Comparison of ENCODE assay signal across 9 cellular contexts in the genomic region with DNA sequence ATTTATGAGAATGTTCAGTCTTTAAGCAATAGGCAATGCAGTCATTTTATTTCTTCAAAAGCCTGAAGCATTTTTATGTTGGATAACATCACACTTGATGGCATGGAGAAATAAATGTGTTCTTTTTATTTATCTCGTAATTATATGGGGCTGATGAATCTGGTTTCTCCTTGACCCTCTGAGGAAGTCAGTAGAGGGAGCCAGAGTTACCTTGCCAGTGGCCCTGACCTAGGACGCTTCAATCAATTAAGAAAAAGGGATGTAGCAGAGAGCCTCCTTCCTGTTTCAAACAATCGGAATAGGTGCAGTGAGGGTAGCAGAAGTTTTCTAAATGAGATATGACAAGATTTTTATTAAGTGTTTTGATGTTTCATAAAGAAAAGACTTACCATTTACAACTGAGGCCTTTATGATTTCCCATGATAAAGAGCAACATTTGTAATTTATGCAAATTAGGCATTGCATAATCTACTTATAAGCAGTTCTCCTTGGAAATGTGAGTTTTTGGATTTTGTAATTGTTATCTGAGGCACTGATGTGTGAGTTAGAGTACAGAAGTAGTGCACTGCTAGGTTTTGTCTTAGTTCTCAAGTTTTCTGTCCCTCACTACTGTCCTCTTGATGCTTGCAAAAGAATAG.
DNase-seq lines count a peak whose midpoint lies in the region; ATAC-seq, FAIRE-seq and TF ChIP-seq lines count a peak whose summit lies in the region.
"Had no signal": no experiment of that assay in that cellular context is flagged by ENCODE, and none has a peak within 500 bp of the region (broad histone marks: within the 10 kb centered on the region; RNA-seq: fewer than 3 reads in every experiment).

No MANE protein-coding gene starts in this region.

- no TSS peak for BruUV-seq in A673 (replicated peaks; lab: Mats Ljungman, UMichigan)

- WGBS in H1 (ENCODE audit: extremely low coverage in 1 of 2, insufficient coverage in 1 of 2, insufficient read length in 1 of 2, insufficient replicate concordance in 2 of 2, low coverage in 1 of 2, low lambda C conversion rate in 2 of 2, missing lambda C conversion rate in 1 of 2), 2 experiments, result 67% methylated on average over 3 of the region's 3 CpGs; no CpG with 5 or more reads in 1 of the 2 experiments
- WGBS in suprapubic skin, result 63% methylated on average over 3 of the region's 3 CpGs

- no peak overlapping the region for H4K5ac ChIP-seq in H1 (ENCODE audit: insufficient read length, low read depth, low read length)

- H2AK5ac ChIP-seq in H1 (ENCODE audit: low read depth, low read length), result no peak overlapping the region

- H3K36me3 Mint-ChIP-seq in osteocyte (ENCODE audit: unreplicated experiment), result no peaks in the 10 kb centered on the region
- H3K36me3 Mint-ChIP-seq in activated T-cell treated with anti-CD3 and anti-CD28 coated beads, Interleukin-2, amount 50 U/mL, for 4 hours (ENCODE audit: insufficient read depth), result no peaks in the 10 kb centered on the region
- H3K36me3 Mint-ChIP-seq: activated naive CD8-positive, alpha-beta T cell had no signal

- no peak overlapping the region for H3K14ac ChIP-seq in H1 (ENCODE audit: insufficient read length)

- H3K79me2 ChIP-seq in H1 (ENCODE audit: control insufficient read depth in 1 of 2, insufficient read depth in 2 of 2, low read length in 2 of 2), result no peaks in the 10 kb centered on the region

- no peaks in the 10 kb centered on the region for H3K36me3 ChIP-seq in A673 (ENCODE audit: insufficient read depth, low read length, poor library complexity, severe bottlenecking)
- no peaks in the 10 kb centered on the region for H3K36me3 ChIP-seq in H1 (ENCODE audit: control insufficient read depth in 2 of 4, insufficient read depth in 4 of 4, low read length in 3 of 4)
- H3K36me3 ChIP-seq in suprapubic skin, result no peaks in the 10 kb centered on the region

- H3K9me3 ChIP-seq in A673 (ENCODE audit: low read depth, low read length, poor library complexity, severe bottlenecking) (no peaks in the 10 kb centered on the region), H1 (ENCODE audit: insufficient read depth in 2 of 2, low read depth in 1 of 2, low read length in 1 of 2) (no peaks in the 10 kb centered on the region), suprapubic skin (no peaks in the 10 kb centered on the region)

- H3K23me2 ChIP-seq in H1 (ENCODE audit: low read depth, low read length), result no peaks in the 10 kb centered on the region

- DNase-seq in A673 (ENCODE audit: low spot score) (peak; percentile 28), NCI-H82 treated with DMSO at 0.1 percent for 48 hours (lab: John Stamatoyannopoulos, UW; ENCODE audit: unreplicated experiment) (peak; percentile 36), H1 (ENCODE audit: low read depth in 1 of 2, low spot score in 2 of 2) (peak in 1 of 2 experiments; percentile 13), osteocyte (ENCODE audit: extremely low spot score, unreplicated experiment) (no peak), suprapubic skin (ENCODE audit: low spot score in 2 of 2) (no peak), SHP77 treated with DMSO at 0.1 percent for 48 hours (lab: John Stamatoyannopoulos, UW) (no peak)
- DNase-seq in activated T-cell treated with anti-CD3 and anti-CD28 coated beads, Interleukin-2, amount 50 U/mL, for 4 hours, result no peak

- H3K4me2 ChIP-seq in H1 (ENCODE audit: insufficient read depth in 1 of 2, low read depth in 2 of 2, low read length in 2 of 2), result no peak overlapping the region

- no peak overlapping the region for H2BK20ac ChIP-seq in H1 (ENCODE audit: low read length)

- TF ChIP-seq EP300 in H1 (IDR thresholded peaks at IDR 0.05; ENCODE audit: borderline replicate concordance in 1 of 2, low read depth in 2 of 2, low read length in 2 of 2) (no peak), suprapubic skin (IDR thresholded peaks at IDR 0.05) (no peak)

- POLR2A ChIA-PET in A673 (lab: Charles Lee; ENCODE audit: low non-redundant PET) (no interaction called here), H1 (lab: Charles Lee; ENCODE audit: partially characterized antibody) (no interaction called here)

- no peak for TF ChIP-seq POLR2A in H1 (IDR thresholded peaks at IDR 0.05; ENCODE audit: control extremely low read depth in 1 of 2, low read depth in 2 of 2, low read length in 2 of 2)
- TF ChIP-seq POLR2A in suprapubic skin (IDR thresholded peaks at IDR 0.05), result no peak

- H3K79me1 ChIP-seq in H1 (ENCODE audit: low read depth, low read length), result no peaks in the 10 kb centered on the region

- H3K4ac ChIP-seq in H1 (replicated peaks; ENCODE audit: insufficient read length, low read depth, low read length), result no peak overlapping the region

- ATAC-seq in GM18909 (IDR thresholded peaks at IDR 0.05; ENCODE audit: poor library complexity, unreplicated experiment), result peak; percentile 60
- ATAC-seq in activated T-cell treated with anti-CD3 and anti-CD28 coated beads, Interleukin-2, amount 50 U/mL, for 4 hours, result no peak

- FAIRE-seq in H1 (lab: Jason Lieb, UNC), result peak; percentile 60

- H2BK5ac ChIP-seq in H1 (ENCODE audit: low read depth, low read length), result no peak overlapping the region

- no peak overlapping the region for H4K8ac ChIP-seq in H1 (ENCODE audit: extremely low read depth, insufficient read depth, low read length)

- H3K4me3 ChIP-seq in A673 (ENCODE audit: low read depth, low read length, poor library complexity, severe bottlenecking), result no peak overlapping the region
- H3K4me3 ChIP-seq in H1 (ENCODE audit: extremely low read depth in 1 of 4, insufficient read depth in 2 of 4, low read depth in 3 of 4, low read length in 4 of 4), result no peak overlapping the region
- H3K4me3 ChIP-seq in suprapubic skin, result no peak overlapping the region

- TF ChIP-seq CTCF in A673 (conservative IDR thresholded peaks at IDR 0.05; ENCODE audit: low read depth, low read length) (peak; percentile 57), H1 (IDR thresholded peaks at IDR 0.05; ENCODE audit: control extremely low read depth in 1 of 3, insufficient read depth in 1 of 3, low read depth in 1 of 3, low read length in 3 of 3) (peak; percentile 28 to 64 (median 61)), osteocyte (IDR thresholded peaks at IDR 0.05) (peak; percentile 54), suprapubic skin (IDR thresholded peaks at IDR 0.05) (peak in 1 of 2 donors; percentile 12)

- CTCF ChIA-PET in A673 (lab: Charles Lee) (interaction anchor here (0.6 kb wide), 1 partner anchor 125 kb away, joined by 3 read pairs; no protein-coding TSS in a partner anchor), H1 (lab: Charles Lee; ENCODE audit: partially characterized antibody) (interaction anchor here (0.7 to 1.8 kb wide), 19 partner anchors 10 to 722 kb away, joined by 3 to 6 read pairs (median 3); no protein-coding TSS in a partner anchor)

- no peak overlapping the region for H3K9ac ChIP-seq in H1 (replicated peaks in 1 of 4; ENCODE audit: extremely low read depth in 1 of 4, low read depth in 3 of 4, low read length in 3 of 4)

- H3K4me1 Mint-ChIP-seq in osteocyte (ENCODE audit: unreplicated experiment), result peaks cover 3% of the 10 kb centered on the region
- H3K4me1 Mint-ChIP-seq in activated T-cell treated with anti-CD3 and anti-CD28 coated beads, Interleukin-2, amount 50 U/mL, for 4 hours (ENCODE audit: low read depth), result peaks cover 40% of the 10 kb centered on the region

- H3K27me3 ChIP-seq in A673 (replicated peaks; ENCODE audit: insufficient read depth, low read depth, low read length, poor library complexity) (no peaks in the 10 kb centered on the region), H1 (replicated peaks in 1 of 4; ENCODE audit: control insufficient read depth in 3 of 4, extremely low read depth in 1 of 4, insufficient read depth in 3 of 4, low read length in 3 of 4) (no peaks in the 10 kb centered on the region), suprapubic skin (no peaks in the 10 kb centered on the region)

- H3K9me3 Mint-ChIP-seq in osteocyte (ENCODE audit: unreplicated experiment), result no peaks in the 10 kb centered on the region
- H3K9me3 Mint-ChIP-seq in activated T-cell treated with anti-CD3 and anti-CD28 coated beads, Interleukin-2, amount 50 U/mL, for 4 hours, result no peaks in the 10 kb centered on the region

- no peaks in the 10 kb centered on the region for H4K20me1 ChIP-seq in H1 (replicated peaks in 1 of 2; ENCODE audit: control insufficient read depth in 1 of 2, insufficient read depth in 2 of 2, low read length in 2 of 2)

- H2BK12ac ChIP-seq in H1 (ENCODE audit: low read depth, low read length), result no peak overlapping the region

- intact Hi-C loops in A673 (cut with micrococcal nuclease; ENCODE audit: unreplicated experiment), result loop anchor here (5.0 kb wide), 1 partner anchor 129 kb away; a partner anchor contains a TSS

- H3K27ac Mint-ChIP-seq in osteocyte (ENCODE audit: unreplicated experiment), result no peak overlapping the region
- H3K27ac Mint-ChIP-seq: activated naive CD8-positive, alpha-beta T cell had no signal

- no peak overlapping the region for H3K18ac ChIP-seq in H1 (ENCODE audit: extremely low read depth, low read length)

- H4K91ac ChIP-seq in H1 (replicated peaks; ENCODE audit: insufficient read length, low read length), result no peak overlapping the region

- H2BK15ac ChIP-seq in H1 (ENCODE audit: low read length), result no peak overlapping the region

- H3K4me3 Mint-ChIP-seq in osteocyte (ENCODE audit: unreplicated experiment), result no peak overlapping the region
- H3K4me3 Mint-ChIP-seq in activated T-cell treated with anti-CD3 and anti-CD28 coated beads, Interleukin-2, amount 50 U/mL, for 4 hours, result no peak overlapping the region
- H3K4me3 Mint-ChIP-seq: activated naive CD8-positive, alpha-beta T cell had no signal

- no peaks in the 10 kb centered on the region for H3K27me3 Mint-ChIP-seq in osteocyte (ENCODE audit: unreplicated experiment)
- H3K27me3 Mint-ChIP-seq in activated T-cell treated with anti-CD3 and anti-CD28 coated beads, Interleukin-2, amount 50 U/mL, for 4 hours (ENCODE audit: low read depth), result no peaks in the 10 kb centered on the region
- H3K27me3 Mint-ChIP-seq: activated naive CD8-positive, alpha-beta T cell had no signal

- no peak overlapping the region for H3K56ac ChIP-seq in H1 (replicated peaks; ENCODE audit: insufficient read length, low read depth, low read length)

- peaks cover 21% of the 10 kb centered on the region for H3K4me1 ChIP-seq in A673 (ENCODE audit: insufficient read depth, low read length, poor library complexity, severe bottlenecking)
- peaks cover 0 to 2% (median 0%) of the 10 kb centered on the region in 4 experiments; a peak in 1 of 7 replicates for H3K4me1 ChIP-seq in H1 (replicated peaks in 1 of 4; ENCODE audit: control insufficient read depth in 3 of 4, insufficient read depth in 4 of 4, low read length in 3 of 4)
- peaks cover 28% of the 10 kb centered on the region for H3K4me1 ChIP-seq in suprapubic skin

- H3K23ac ChIP-seq in H1 (ENCODE audit: insufficient read length), result no peak overlapping the region

- H3K27ac ChIP-seq in A673 (ENCODE audit: low read depth, low read length, poor library complexity, severe bottlenecking) (no peak overlapping the region), H1 (ENCODE audit: low read depth, low read length) (no peak overlapping the region), suprapubic skin (no peak overlapping the region)

- H2AFZ ChIP-seq in H1 (ENCODE audit: low read length), result 0 out of 2 replicates have a peak overlapping the region, but pooled peaks have one; percentile 23

- H2BK120ac ChIP-seq in H1 (replicated peaks; ENCODE audit: low read depth, low read length), result no peak overlapping the region

- TF ChIP-seq RAD21 in H1 (IDR thresholded peaks at IDR 0.05 in 1 of 2, conservative IDR thresholded peaks at IDR 0.05 in 1 of 2; ENCODE audit: low read depth in 2 of 2, low read length in 2 of 2), result peak; percentile 75 to 80

Comparison
In these comparisons a context has a peak if more than half of its experiments do, and no peak if none do; other contexts are left out.
1. DNase-seq: peak in A673 (single experiment) and NCI-H82 treated with DMSO at 0.1 percent for 48 hours (single experiment); none in osteocyte (single experiment), suprapubic skin (0 of 2), activated T-cell treated with anti-CD3 and anti-CD28 coated beads, Interleukin-2, amount 50 U/mL, for 4 hours (single experiment) and SHP77 treated with DMSO at 0.1 percent for 48 hours (single experiment).